ENCODE assay signal across 34 cellular contexts in genomic region chr1:186152945-186153309, GRCh38.
A peak's percentile ranks its signal among the peaks of the same experiment; 100 is the strongest.
DNase-seq lines count a peak whose midpoint lies in the region; ATAC-seq and TF ChIP-seq lines count a peak whose summit lies in the region.
"Had no signal": no experiment of that assay in that cellular context is flagged by ENCODE, and none has a peak within 500 bp of the region (broad histone marks: within the 10 kb centered on the region; RNA-seq: fewer than 3 reads in every experiment).

No MANE protein-coding gene starts in this region.

- CTCF ChIA-PET in HCT116 (lab: Charles Lee), result no interaction called here

- POLR2A ChIA-PET in HCT116 (lab: Charles Lee), result no interaction called here

- no peaks in the 10 kb centered on the region for H3K79me2 ChIP-seq in HCT116 (ENCODE audit: insufficient read depth, low read length)
- H3K79me2 ChIP-seq: parathyroid adenoma had no signal

- H3K4me3 Mint-ChIP-seq in type B pancreatic cell, result no peak overlapping the region
- H3K4me3 Mint-ChIP-seq: activated B cell treated with CpG ODN at 0.5 μM for 24 hours; activated CD4-positive, alpha-beta T cell treated with anti-CD3 and anti-CD28 coated beads, Interleukin-2, amount 10 ng/mL, durations not matched to agents 7 days and 5 days; activated T-cell treated with anti-CD3 and anti-CD28 coated beads, Interleukin-2, amount 50 U/mL, for 4 hours; central memory CD8-positive, alpha-beta T cell; dendritic cell treated with granulocyte-macrophage colony-stimulating factor and Interleukin-4, amounts not matched to agents 40 ng/mL and 50 ng/mL, for 4 days; endodermal cell; stimulated activated naive CD8-positive, alpha-beta T cell treated with anti-CD3 and anti-CD28 coated beads, Interleukin-15, amount 100 ng/mL, for 72 hours had no signal

- no peak overlapping the region for H3K9ac ChIP-seq in HCT116 (ENCODE audit: low read length)
- H3K9ac ChIP-seq: KMS-11, parathyroid adenoma had no signal

- H3K9me3 ChIP-seq in HCT116 (ENCODE audit: control insufficient read depth in 1 of 2, insufficient read depth in 1 of 2, low read depth in 1 of 2, low read length in 2 of 2) (no peaks in the 10 kb centered on the region), RWPE2 (ENCODE audit: severe bottlenecking) (no peaks in the 10 kb centered on the region)
- H3K9me3 ChIP-seq: body of pancreas, gastrocnemius medialis, right atrium auricular region, thoracic aorta had no signal

- RAD21 ChIA-PET in HCT116 (lab: Charles Lee; ENCODE audit: low non-redundant PET in 1 of 2, low total read pairs in 2 of 2, uncharacterized antibody in 2 of 2, unreplicated experiment in 2 of 2), result no interaction called here

- H3K27me3 ChIP-seq in HCT116 (ENCODE audit: insufficient read depth, low read length) (no peaks in the 10 kb centered on the region), RWPE2 (ENCODE audit: insufficient read depth, poor library complexity, severe bottlenecking) (no peaks in the 10 kb centered on the region), foreskin keratinocyte (no peaks in the 10 kb centered on the region)
- H3K27me3 ChIP-seq: body of pancreas, gastrocnemius medialis, right atrium auricular region had no signal

- H3K9me3 Mint-ChIP-seq in type B pancreatic cell, result no peaks in the 10 kb centered on the region
- H3K9me3 Mint-ChIP-seq: activated B cell treated with CpG ODN at 0.5 μM for 24 hours; activated CD4-positive, alpha-beta T cell treated with anti-CD3 and anti-CD28 coated beads, Interleukin-2, amount 10 ng/mL, durations not matched to agents 7 days and 5 days; activated T-cell treated with anti-CD3 and anti-CD28 coated beads, Interleukin-2, amount 50 U/mL, for 4 hours; central memory CD8-positive, alpha-beta T cell; dendritic cell treated with granulocyte-macrophage colony-stimulating factor and Interleukin-4, amounts not matched to agents 40 ng/mL and 50 ng/mL, for 4 days; endodermal cell; stimulated activated naive CD8-positive, alpha-beta T cell treated with anti-CD3 and anti-CD28 coated beads, Interleukin-15, amount 100 ng/mL, for 72 hours had no signal

- peaks cover 3% of the 10 kb centered on the region for H3K36me3 Mint-ChIP-seq in type B pancreatic cell

- no peak for TF ChIP-seq RAD21 in HCT116 (IDR thresholded peaks at IDR 0.05; ENCODE audit: low read depth)

- no peaks in the 10 kb centered on the region for H3K36me3 ChIP-seq in HCT116 (ENCODE audit: control insufficient read depth in 1 of 2, insufficient read depth in 2 of 2, low read length in 2 of 2)
- no peaks in the 10 kb centered on the region for H3K36me3 ChIP-seq in RWPE2 (ENCODE audit: low read depth)
- H3K36me3 ChIP-seq: gastrocnemius medialis had no signal

- peaks cover 17% of the 10 kb centered on the region for H3K4me1 Mint-ChIP-seq in type B pancreatic cell (ENCODE audit: unreplicated experiment)
- H3K4me1 Mint-ChIP-seq: activated B cell treated with CpG ODN at 0.5 μM for 24 hours; activated CD4-positive, alpha-beta T cell treated with anti-CD3 and anti-CD28 coated beads, Interleukin-2, amount 10 ng/mL, durations not matched to agents 7 days and 5 days; central memory CD8-positive, alpha-beta T cell; stimulated activated naive CD8-positive, alpha-beta T cell treated with anti-CD3 and anti-CD28 coated beads, Interleukin-15, amount 100 ng/mL, for 72 hours had no signal

- peak overlapping the region; percentile 64 for H3K27ac Mint-ChIP-seq in type B pancreatic cell
- H3K27ac Mint-ChIP-seq: activated B cell treated with CpG ODN at 0.5 μM for 24 hours; activated CD4-positive, alpha-beta T cell treated with anti-CD3 and anti-CD28 coated beads, Interleukin-2, amount 10 ng/mL, durations not matched to agents 7 days and 5 days; dendritic cell treated with granulocyte-macrophage colony-stimulating factor and Interleukin-4, amounts not matched to agents 40 ng/mL and 50 ng/mL, for 4 days; endodermal cell; stimulated activated naive CD8-positive, alpha-beta T cell treated with anti-CD3 and anti-CD28 coated beads, Interleukin-15, amount 100 ng/mL, for 72 hours had no signal

- no peak overlapping the region for H3K4me3 ChIP-seq in HCT116 (replicated peaks in 1 of 2; ENCODE audit: low read depth in 1 of 2, low read length in 2 of 2)
- no peak overlapping the region for H3K4me3 ChIP-seq in RWPE2 (ENCODE audit: severe bottlenecking)
- no peak overlapping the region for H3K4me3 ChIP-seq in foreskin fibroblast (ENCODE audit: low read depth in 1 of 2, low read length in 2 of 2)
- H3K4me3 ChIP-seq: body of pancreas, gastrocnemius medialis, right atrium auricular region, thoracic aorta had no signal

- no peak overlapping the region for H3K27ac ChIP-seq in HCT116 (ENCODE audit: low read depth, low read length)
- H3K27ac ChIP-seq in RWPE2 (ENCODE audit: poor library complexity, severe bottlenecking), result peak overlapping the region; percentile 62
- peak overlapping the region; percentile 39 for H3K27ac ChIP-seq in foreskin keratinocyte
- H3K27ac ChIP-seq: body of pancreas, gastrocnemius medialis, KMS-11, parathyroid adenoma, right atrium auricular region had no signal

- H3K27me3 Mint-ChIP-seq in type B pancreatic cell, result no peaks in the 10 kb centered on the region
- H3K27me3 Mint-ChIP-seq: activated B cell treated with CpG ODN at 0.5 μM for 24 hours; central memory CD8-positive, alpha-beta T cell; dendritic cell treated with granulocyte-macrophage colony-stimulating factor and Interleukin-4, amounts not matched to agents 40 ng/mL and 50 ng/mL, for 4 days; stimulated activated naive CD8-positive, alpha-beta T cell treated with anti-CD3 and anti-CD28 coated beads, Interleukin-15, amount 100 ng/mL, for 72 hours had no signal

- TF ChIP-seq CTCF in HCT116 (IDR thresholded peaks at IDR 0.05 in 2 of 3, conservative IDR thresholded peaks at IDR 0.05 in 1 of 3; ENCODE audit: borderline replicate concordance in 1 of 3, insufficient read depth in 1 of 3, low read depth in 2 of 3, low read length in 2 of 3), result no peak
- no peak for TF ChIP-seq CTCF in RWPE2 (IDR thresholded peaks at IDR 0.05; ENCODE audit: poor library complexity, severe bottlenecking)
- TF ChIP-seq CTCF in foreskin keratinocyte (conservative IDR thresholded peaks at IDR 0.05), result no peak
- no peak for TF ChIP-seq CTCF in type B pancreatic cell (conservative IDR thresholded peaks at IDR 0.05)
- no peak for TF ChIP-seq CTCF in foreskin fibroblast (IDR thresholded peaks at IDR 0.05; ENCODE audit: low read depth, low read length)

- H3K4me2 ChIP-seq in HCT116 (ENCODE audit: low read length), result peak overlapping the region; percentile 33
- H3K4me2 ChIP-seq: KMS-11 had no signal

- no peak for TF ChIP-seq POLR2A in HCT116 (IDR thresholded peaks at IDR 0.05; ENCODE audit: borderline replicate concordance, extremely low read depth, insufficient read depth, insufficient read length)

- no peaks in the 10 kb centered on the region for H3K9me2 ChIP-seq in HCT116 (ENCODE audit: insufficient read depth)

- no TSS peak for BruUV-seq in HCT116 (replicated peaks; lab: Mats Ljungman, UMichigan)

- ATAC-seq in HCT116 (0 out of 2 replicates have a peak, but pooled peaks have one; percentile 7), RWPE2 (ENCODE audit: low read depth) (peak; percentile 44), foreskin keratinocyte (no peak)
- ATAC-seq in stimulated activated naive CD8-positive, alpha-beta T cell treated with anti-CD3 and anti-CD28 coated beads, Interleukin-15, Interleukin-2, amounts not matched to agents 100 U/mL and 50 U/mL, for 24 hours, result no peak
- ATAC-seq: activated T-cell treated with anti-CD3 and anti-CD28 coated beads, Interleukin-2, amount 50 U/mL, for 4 hours; body of pancreas; esophagus mucosa; gastrocnemius medialis; left cardiac atrium; stimulated activated naive CD8-positive, alpha-beta T cell treated with anti-CD3 and anti-CD28 coated beads, Interleukin-15, amount 100 ng/mL, for 72 hours had no signal

- DNase-seq in HCT116 (ENCODE audit: low read depth, low spot score), result no peak
- DNase-seq in RWPE2 (ENCODE audit: low spot score), result no peak
- DNase-seq in foreskin keratinocyte, result no peak
- no peak for DNase-seq in type B pancreatic cell (ENCODE audit: extremely low spot score, unreplicated experiment)
- no peak for DNase-seq in SKM-1 treated with dmso at 0.1 percent for 144 hours (lab: John Stamatoyannopoulos, UW; ENCODE audit: unreplicated experiment)
- DNase-seq in stimulated activated naive CD8-positive, alpha-beta T cell treated with anti-CD3 and anti-CD28 coated beads, Interleukin-15, Interleukin-2, amounts not matched to agents 100 U/mL and 50 U/mL, for 24 hours, result no peak
- no peak for DNase-seq in foreskin fibroblast
- DNase-seq: activated B cell treated with CpG ODN at 0.5 μM for 24 hours; activated CD4-positive, alpha-beta T cell treated with anti-CD3 and anti-CD28 coated beads, Interleukin-2, amount 10 ng/mL, durations not matched to agents 7 days and 5 days; activated T-cell treated with anti-CD3 and anti-CD28 coated beads, Interleukin-2, amount 50 U/mL, for 4 hours; body of pancreas; C1 segment of cervical spinal cord; DMS53; endodermal cell; gastrocnemius medialis; GDM1; H7; hippocampal formation; left cardiac atrium; NCI-H2081; NCI-H2227 treated with DMSO at 0.1 percent for 48 hours; NCI-H526; NK-92 treated with Interleukin-12 subunit alpha and Interleukin-12 subunit beta, amount 100 ng/mL, for 24 hours; SHP77; stimulated activated CD4-positive, alpha-beta T cell treated with anti-CD3 and anti-CD28 coated beads, Interleukin-1b, Interleukin-23, amount 100 ng/mL, for 48 hours; stimulated activated CD8-positive, alpha-beta memory T cell treated with anti-CD3 and anti-CD28 coated beads, Interleukin-4, amount 100 ng/mL, for 48 hours; stimulated activated naive CD8-positive, alpha-beta T cell treated with anti-CD3 and anti-CD28 coated beads, Interleukin-15, amount 100 ng/mL, for 72 hours had no signal

- peaks cover 7 to 16% of the 10 kb centered on the region in 2 experiments; a peak in 3 of 4 replicates for H3K4me1 ChIP-seq in HCT116 (ENCODE audit: control insufficient read depth in 1 of 2, insufficient read depth in 2 of 2, low read length in 2 of 2)
- peaks cover 19% of the 10 kb centered on the region for H3K4me1 ChIP-seq in RWPE2 (ENCODE audit: insufficient read depth, poor library complexity, severe bottlenecking)
- peaks cover 15% of the 10 kb centered on the region for H3K4me1 ChIP-seq in foreskin keratinocyte
- H3K4me1 ChIP-seq: body of pancreas, gastrocnemius medialis, parathyroid adenoma, right atrium auricular region had no signal

- peak overlapping the region; percentile 70 for H2AFZ ChIP-seq in HCT116 (ENCODE audit: low read depth, low read length, poor library complexity, severe bottlenecking)
- H2AFZ ChIP-seq: parathyroid adenoma had no signal

- no peaks in the 10 kb centered on the region for H4K20me1 ChIP-seq in HCT116 (ENCODE audit: insufficient read depth)

- intact Hi-C loops in HCT116 (cut with micrococcal nuclease), result no loop called here

TF ChIP-seq in HCT116, 20 proteins besides CTCF, POLR2A, EP300 and RAD21 (continues in another document):
- TF ChIP-seq ATF3 (IDR thresholded peaks at IDR 0.05) (no peak), YY1 (IDR thresholded peaks at IDR 0.05; ENCODE audit: extremely low read depth, insufficient replicate concordance, low read depth, low read length) (no peak)

Comparison
In these comparisons a context has a peak if more than half of its experiments do, and no peak if none do; other contexts are left out.
1. ATAC-seq: peak in HCT116 (single experiment) and RWPE2 (single experiment); none in foreskin keratinocyte (single experiment) and stimulated activated naive CD8-positive, alpha-beta T cell treated with anti-CD3 and anti-CD28 coated beads, Interleukin-15, Interleukin-2, amounts not matched to agents 100 U/mL and 50 U/mL, for 24 hours (single experiment).